Comparison of ENCODE assay signal across 20 cellular contexts in the genomic region with DNA sequence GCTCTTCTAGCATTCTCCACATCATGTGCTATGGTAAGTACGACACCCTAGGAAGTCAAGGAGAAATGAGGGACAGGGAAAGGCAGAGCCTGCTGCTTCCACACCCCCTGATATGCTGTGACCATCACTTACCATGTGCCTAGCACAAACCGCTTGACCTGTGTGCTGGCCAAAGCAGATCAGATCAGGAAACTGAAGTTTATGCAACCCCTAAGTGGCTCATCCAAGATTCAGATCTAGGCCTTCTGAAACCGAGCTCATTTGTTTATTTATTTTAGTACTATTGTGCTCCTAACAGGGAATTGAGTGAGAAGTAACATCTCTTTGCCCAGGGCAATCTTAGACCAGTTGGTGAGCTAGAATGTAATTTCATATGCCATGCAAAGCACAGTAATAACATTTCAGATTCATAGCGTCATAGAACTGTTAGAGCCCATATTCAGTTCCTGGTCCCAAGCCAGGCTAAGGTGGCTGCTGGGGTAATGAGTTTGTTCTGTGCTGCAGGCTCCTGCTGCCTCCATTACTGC. TPM values are rescaled to one million over a fixed set of nuclear protein-coding genes. Genes with fewer than 3 reads are reported as not detected.
DNase-seq lines count a peak whose midpoint lies in the region; ATAC-seq and TF ChIP-seq lines count a peak whose summit lies in the region.
"Had no signal": no experiment of that assay in that cellular context is flagged by ENCODE, and none has a peak within 500 bp of the region (broad histone marks: within the 10 kb centered on the region; RNA-seq: fewer than 3 reads in every experiment).

Gene RTP2, minus strand, starts transcription at position 51 of the 527 bp plus-strand sequence. CDS start 429 bp downstream, outside the sequence.

- CTCF ChIA-PET in GM10248 (lab: Yijun Ruan, JAX) = interaction anchor here (0.8 to 9.3 kb wide), 6 partner anchors 14 to 1251 kb away, joined by 3 to 76 read pairs (median 18); no protein-coding TSS in a partner anchor

- no CpG with 5 or more reads among the region's 4 CpGs for WGBS in H9 (ENCODE audit: extremely low coverage, insufficient read length, low lambda C conversion rate)

- no peaks in the 10 kb centered on the region for H3K27me3 ChIP-seq in H9 (ENCODE audit: insufficient read depth, low read length)
- H3K27me3 ChIP-seq: BLaER1 treated with 17β-estradiol and CSF1 and Interleukin-3, amounts not matched to agents 10 nM and 100 nM had no signal

- no peaks in the 10 kb centered on the region for H3K79me2 ChIP-seq in H9 (ENCODE audit: insufficient read depth, low read length)

- peak within 1 kb of the TSS; percentile 94 for H3K56ac ChIP-seq in H9 (ENCODE audit: insufficient read length, low read depth, low read length)

- H3K9me3 ChIP-seq in H9 (ENCODE audit: control insufficient read depth, low read depth, low read length) = no peaks in the 10 kb centered on the region
- H3K9me3 ChIP-seq: BLaER1 treated with 17β-estradiol and CSF1 and Interleukin-3, amounts not matched to agents 10 nM and 100 nM had no signal

- no peaks in the 10 kb centered on the region for H4K20me1 ChIP-seq in H9 (ENCODE audit: control insufficient read depth, insufficient read depth, insufficient read length)
- H4K20me1 ChIP-seq: BLaER1 treated with 17β-estradiol and CSF1 and Interleukin-3, amounts not matched to agents 10 nM and 100 nM had no signal

- peak within 1 kb of the TSS; percentile 18 for H2BK5ac ChIP-seq in H9 (ENCODE audit: insufficient read length, low read length)

- no peak within 1 kb of the TSS for H2BK12ac ChIP-seq in H9 (ENCODE audit: insufficient read length, low read depth, low read length)

- no peaks in the 10 kb centered on the region for H3K4me1 ChIP-seq in H9 (ENCODE audit: insufficient read depth, low read length)

- ATAC-seq in HG03521 (IDR thresholded peaks at IDR 0.05; ENCODE audit: unreplicated experiment) = no peak
- no peak for ATAC-seq in HG02571 (IDR thresholded peaks at IDR 0.05; ENCODE audit: unreplicated experiment)
- ATAC-seq: CD8-positive, alpha-beta T cell had no signal

- H4K91ac ChIP-seq in H9 (ENCODE audit: insufficient read length, low read depth, low read length) = no peak within 1 kb of the TSS

- H3K4me3 Mint-ChIP-seq in H9 = no peak within 1 kb of the TSS
- H3K4me3 Mint-ChIP-seq: CD8-positive, alpha-beta T cell had no signal

- H3K27ac ChIP-seq in H9 (ENCODE audit: insufficient read length, low read depth, low read length) = no peak within 1 kb of the TSS
- H3K27ac ChIP-seq: BLaER1 treated with 17β-estradiol and CSF1 and Interleukin-3, amounts not matched to agents 10 nM and 100 nM had no signal

- no peak within 1 kb of the TSS for H3T11ph ChIP-seq in H9 (ENCODE audit: low read length)

- H3K18ac ChIP-seq in H9 (ENCODE audit: insufficient read length, low read depth, low read length) = peak within 1 kb of the TSS; percentile 48

- no peak within 1 kb of the TSS for H4K5ac ChIP-seq in H9 (ENCODE audit: insufficient read length, low read depth, low read length)

- POLR2A ChIA-PET in GM10248 (lab: Yijun Ruan, JAX) = no interaction called here

- in situ Hi-C loops in ACHN (cut with HindIII; ENCODE audit: low pct_ligation_motif_present, low pct_unique_long_range_greater_than_20kb, low sequenced_read_pairs) = no loop called here

- no peak within 1 kb of the TSS for H2AK5ac ChIP-seq in H9 (ENCODE audit: insufficient read length, low read length)

- H3K9ac ChIP-seq in H9 (ENCODE audit: extremely low read depth, insufficient read length, low read length) = no peak within 1 kb of the TSS
- H3K9ac ChIP-seq: BLaER1 treated with 17β-estradiol and CSF1 and Interleukin-3, amounts not matched to agents 10 nM and 100 nM had no signal

- H3K4me3 ChIP-seq in foreskin fibroblast (ENCODE audit: low read depth in 1 of 2, low read length in 2 of 2) = no peak within 1 kb of the TSS
- H3K4me3 ChIP-seq: BLaER1 treated with 17β-estradiol and CSF1 and Interleukin-3, amounts not matched to agents 10 nM and 100 nM had no signal

- H3K4ac ChIP-seq in H9 (ENCODE audit: low read depth, low read length) = no peak within 1 kb of the TSS

- H4K8ac ChIP-seq in H9 (replicated peaks; ENCODE audit: insufficient read length, low read depth, low read length) = no peak within 1 kb of the TSS

- no peak within 1 kb of the TSS for H2BK15ac ChIP-seq in H9 (ENCODE audit: low read depth, low read length)

- no peaks in the 10 kb centered on the region for H3K79me1 ChIP-seq in H9 (ENCODE audit: insufficient read depth, low read depth, low read length, poor library complexity, severe bottlenecking)

- DNase-seq in Daoy (ENCODE audit: low read depth) (peak; percentile 15), H9 (no peak), RPMI7951 (ENCODE audit: low read depth) (peak; percentile 15), foreskin fibroblast (peak; percentile 20 to 64), GM10248 (ENCODE audit: extremely low spot score) (no peak), ACHN (no peak)
- DNase-seq: Calu3; CD8-positive, alpha-beta T cell; DMS53; H7; NCI-H1105 treated with DMSO at 0.1 percent for 48 hours; NCI-H187; NCI-H2107; NCI-H510A treated with DMSO at 0.1 percent for 48 hours had no signal

- H2BK120ac ChIP-seq in H9 (ENCODE audit: low read depth, low read length, poor library complexity, severe bottlenecking) = no peak within 1 kb of the TSS

- no peak within 1 kb of the TSS for H3K23ac ChIP-seq in H9 (ENCODE audit: insufficient read length, low read depth, low read length)

- no peaks in the 10 kb centered on the region; a peak in 1 of 5 replicates for H3K9me3 Mint-ChIP-seq in H9
- H3K9me3 Mint-ChIP-seq: CD8-positive, alpha-beta T cell had no signal

- TF ChIP-seq CTCF in H9 (conservative IDR thresholded peaks at IDR 0.05) = no peak
- TF ChIP-seq CTCF in foreskin fibroblast (IDR thresholded peaks at IDR 0.05; ENCODE audit: low read depth, low read length) = no peak
- no peak for TF ChIP-seq CTCF in GM10248 (IDR thresholded peaks at IDR 0.05; ENCODE audit: control extremely low read depth, extremely low read depth, low read depth, missing control alignments)

- no peaks in the 10 kb centered on the region; the same call in 1 of the 2 replicates for H3K27me3 Mint-ChIP-seq in H9 (ENCODE audit: low read depth)

- H3K4me2 ChIP-seq in H9 (ENCODE audit: insufficient read depth, insufficient read length, low read length) = no peak within 1 kb of the TSS
- H3K4me2 ChIP-seq: BLaER1 treated with 17β-estradiol and CSF1 and Interleukin-3, amounts not matched to agents 10 nM and 100 nM had no signal

- no peaks in the 10 kb centered on the region for H3K4me1 Mint-ChIP-seq in H9

- peak within 1 kb of the TSS; percentile 13; the same call in 1 of the 2 replicates for H3K14ac ChIP-seq in H9 (ENCODE audit: insufficient read depth, low read length)

- no peak within 1 kb of the TSS for H3K27ac Mint-ChIP-seq in H9
- H3K27ac Mint-ChIP-seq: CD8-positive, alpha-beta T cell had no signal

- no peak within 1 kb of the TSS for H2AFZ ChIP-seq in H9 (ENCODE audit: low read length)

- no peaks in the 10 kb centered on the region for H3K23me2 ChIP-seq in H9 (ENCODE audit: insufficient read length, low read depth, low read length, poor library complexity, severe bottlenecking)

- H3K36me3 Mint-ChIP-seq in H9 (ENCODE audit: insufficient read depth in 1 of 3, low read depth in 3 of 3) = no peaks in the 10 kb centered on the region
- H3K36me3 Mint-ChIP-seq: CD8-positive, alpha-beta T cell had no signal

- H2BK20ac ChIP-seq in H9 (ENCODE audit: low read depth, low read length, poor library complexity, severe bottlenecking) = no peak within 1 kb of the TSS

RNA-seq across cellular contexts. Expression of gene RTP2, which starts in this region (rescaled TPM):
- total RNA-seq in Daoy (2014; rRNA removed; shearing (Covaris generic)) = not detected in 2 replicates
- not detected in 2 replicates for total RNA-seq in H9 (2021)
- total RNA-seq in RPMI7951 (2014; rRNA removed; shearing (Covaris generic)) = not detected in 2 replicates
- total RNA-seq: Calu3; CD8-positive, alpha-beta T cell; G401; H7; LHCN-M2; SK-MEL-5 had no signal

Comparison
In these comparisons a context has a peak if more than half of its experiments do, and no peak if none do; other contexts are left out.
1. Peak in DNase-seq in Daoy; RNA of the gene not detected or under 1 TPM.
2. Peak in DNase-seq in RPMI7951; RNA of the gene not detected or under 1 TPM.
3. DNase-seq: peak in foreskin fibroblast (2 of 2); none in H9 (single experiment), GM10248 (single experiment) and ACHN (single experiment).